11 cellular contexts compared by ENCODE assay signal in genomic region chr16:9836118-9836736, GRCh38.
DNase-seq lines count a peak whose midpoint lies in the region; ATAC-seq, FAIRE-seq and TF ChIP-seq lines count a peak whose summit lies in the region.
"Had no signal": no experiment of that assay in that cellular context is flagged by ENCODE, and none has a peak within 500 bp of the region (broad histone marks: within the 10 kb centered on the region; RNA-seq: fewer than 3 reads in every experiment).

No MANE protein-coding gene starts in this region.

- H3K4me3 ChIP-seq in fibroblast of the aortic adventitia (ENCODE audit: low read depth, low read length): no peak overlapping the region
- H3K4me3 ChIP-seq: ovary had no signal

- H3K27ac Mint-ChIP-seq in activated naive CD4-positive, alpha-beta T cell treated with anti-CD3 and anti-CD28 coated beads, Interleukin-2, amount 10 ng/mL, durations not matched to agents 7 days and 5 days: no peak overlapping the region
- H3K27ac Mint-ChIP-seq in type B pancreatic cell: no peak overlapping the region

- peak; percentile 21 for DNase-seq in activated naive CD4-positive, alpha-beta T cell treated with anti-CD3 and anti-CD28 coated beads, Interleukin-2, amount 10 ng/mL, durations not matched to agents 7 days and 5 days
- no peak for DNase-seq in activated naive CD4-positive, alpha-beta T cell treated with Interleukin-2 at 50 U/mL for 16 hours
- DNase-seq in SK-MEL-5 (ENCODE audit: low read depth, low spot score) (peak; percentile 8), fibroblast of the aortic adventitia (ENCODE audit: low read depth) (peak; percentile 74), urothelium cell line (ENCODE audit: low spot score) (peak; percentile 53), NOMO-1 (lab: John Stamatoyannopoulos, UW; ENCODE audit: unreplicated experiment in 2 of 2) (no peak), type B pancreatic cell (ENCODE audit: extremely low spot score, unreplicated experiment) (no peak)
- DNase-seq: NCI-H2107; stimulated activated CD4-positive, alpha-beta T cell treated with anti-CD3 and anti-CD28 coated beads, Interleukin-4, amount 100 ng/mL, for 24 hours had no signal

- no peaks in the 10 kb centered on the region for H3K4me1 Mint-ChIP-seq in activated naive CD4-positive, alpha-beta T cell treated with anti-CD3 and anti-CD28 coated beads, Interleukin-2, amount 10 ng/mL, durations not matched to agents 7 days and 5 days
- no peaks in the 10 kb centered on the region for H3K4me1 Mint-ChIP-seq in type B pancreatic cell (ENCODE audit: unreplicated experiment)

- no peak for TF ChIP-seq CTCF in fibroblast of the aortic adventitia (IDR thresholded peaks at IDR 0.05; ENCODE audit: insufficient read depth, low read length)
- no peak for TF ChIP-seq CTCF in type B pancreatic cell (conservative IDR thresholded peaks at IDR 0.05)

- ATAC-seq in HG02852 (IDR thresholded peaks at IDR 0.05; ENCODE audit: unreplicated experiment): no peak

- in situ Hi-C loops in SK-MEL-5 (cut with HindIII; ENCODE audit: low pct_unique_long_range_greater_than_20kb, low sequenced_read_pairs): no loop called here

- peaks cover 6% of the 10 kb centered on the region for H3K9me3 Mint-ChIP-seq in activated naive CD4-positive, alpha-beta T cell treated with anti-CD3 and anti-CD28 coated beads, Interleukin-2, amount 10 ng/mL, durations not matched to agents 7 days and 5 days
- H3K9me3 Mint-ChIP-seq in type B pancreatic cell: no peaks in the 10 kb centered on the region

- FAIRE-seq in urothelium cell line (lab: Jason Lieb, UNC): peak; percentile 20

- no peaks in the 10 kb centered on the region for H3K27me3 Mint-ChIP-seq in activated naive CD4-positive, alpha-beta T cell treated with anti-CD3 and anti-CD28 coated beads, Interleukin-2, amount 10 ng/mL, durations not matched to agents 7 days and 5 days
- peaks cover 6% of the 10 kb centered on the region for H3K27me3 Mint-ChIP-seq in type B pancreatic cell

- no peaks in the 10 kb centered on the region for H3K36me3 Mint-ChIP-seq in activated naive CD4-positive, alpha-beta T cell treated with anti-CD3 and anti-CD28 coated beads, Interleukin-2, amount 10 ng/mL, durations not matched to agents 7 days and 5 days
- H3K36me3 Mint-ChIP-seq in type B pancreatic cell: no peaks in the 10 kb centered on the region

- CTCF ChIA-PET in activated naive CD4-positive, alpha-beta T cell treated with anti-CD3 and anti-CD28 coated beads, Interleukin-2, amount 10 ng/mL, durations not matched to agents 7 days and 5 days (lab: Charles Lee): no interaction called here

- H3K4me3 Mint-ChIP-seq in activated naive CD4-positive, alpha-beta T cell treated with anti-CD3 and anti-CD28 coated beads, Interleukin-2, amount 10 ng/mL, durations not matched to agents 7 days and 5 days: no peak overlapping the region
- H3K4me3 Mint-ChIP-seq in type B pancreatic cell: no peak overlapping the region

Comparison
In these comparisons a context has a peak if more than half of its experiments do, and no peak if none do; other contexts are left out.
1. DNase-seq: peak in activated naive CD4-positive, alpha-beta T cell treated with anti-CD3 and anti-CD28 coated beads, Interleukin-2, amount 10 ng/mL, durations not matched to agents 7 days and 5 days (single experiment), SK-MEL-5 (single experiment), fibroblast of the aortic adventitia (single experiment) and urothelium cell line (single experiment); none in activated naive CD4-positive, alpha-beta T cell treated with Interleukin-2 at 50 U/mL for 16 hours (single experiment), NOMO-1 (0 of 2) and type B pancreatic cell (single experiment).